8 cellular contexts compared by ENCODE assay signal in genomic region chr19:39390759-39391592, GRCh38. TPM values are rescaled to one million over a fixed set of nuclear protein-coding genes. Genes with fewer than 3 reads are reported as not detected.
DNase-seq lines count a peak whose midpoint lies in the region; ATAC-seq and TF ChIP-seq lines count a peak whose summit lies in the region.

MED29 (plus strand) TSS chr19:39391378; CDS start chr19:39391423, 45 bp downstream.
PAF1 (minus strand) TSS chr19:39391106; CDS start chr19:39390864, 242 bp downstream.

- H3K4me2 ChIP-seq in parathyroid adenoma (ENCODE audit: low read length): peak within 1 kb of the TSS; percentile 96

- H3K27me3 ChIP-seq in adipocyte (replicated peaks; ENCODE audit: control insufficient read depth, insufficient read depth, low read length): no peaks in the 10 kb centered on the region
- H3K27me3 ChIP-seq in cardiac muscle cell: no peaks in the 10 kb centered on the region
- H3K27me3 ChIP-seq in parathyroid adenoma (ENCODE audit: control insufficient read depth, insufficient read depth, low read length): no peaks in the 10 kb centered on the region
- no peaks in the 10 kb centered on the region for H3K27me3 ChIP-seq in tibial nerve

- H2AFZ ChIP-seq in parathyroid adenoma: peak within 1 kb of the TSS; percentile 88

- H3K9me3 ChIP-seq in adipocyte (ENCODE audit: control insufficient read depth, low read length): no peaks in the 10 kb centered on the region
- no peaks in the 10 kb centered on the region for H3K9me3 ChIP-seq in cardiac muscle cell (ENCODE audit: low read depth)
- H3K9me3 ChIP-seq in parathyroid adenoma (ENCODE audit: control insufficient read depth, low read length): no peaks in the 10 kb centered on the region
- H3K9me3 ChIP-seq in tibial nerve: no peaks in the 10 kb centered on the region

- 0% methylated on average over 46 to 49 of the region's 68 CpGs for WGBS in tibial nerve, 2 donors

- H3K79me2 ChIP-seq in parathyroid adenoma: peaks cover 15% of the 10 kb centered on the region

- peak; percentile 70 to 98 for TF ChIP-seq EP300 in tibial nerve (IDR thresholded peaks at IDR 0.05)

- H3K9ac ChIP-seq in adipocyte (ENCODE audit: low read length): peak within 1 kb of the TSS; percentile 99
- peak within 1 kb of the TSS; percentile 55 for H3K9ac ChIP-seq in parathyroid adenoma

- TF ChIP-seq CTCF in GM12875 (IDR thresholded peaks at IDR 0.05; ENCODE audit: borderline replicate concordance, insufficient read depth, low read depth, low read length) (no peak), cardiac muscle cell (IDR thresholded peaks at IDR 0.05; ENCODE audit: low read depth, low read length) (no peak), parathyroid adenoma (IDR thresholded peaks at IDR 0.05) (peak; percentile 13), tibial nerve (IDR thresholded peaks at IDR 0.05) (peak in 2 of 5 experiments; percentile 48 to 62)

- peaks cover 44% of the 10 kb centered on the region for H3K36me3 ChIP-seq in adipocyte (ENCODE audit: control insufficient read depth, insufficient read depth, low read length, severe bottlenecking)
- peaks cover 36% of the 10 kb centered on the region for H3K36me3 ChIP-seq in cardiac muscle cell
- H3K36me3 ChIP-seq in parathyroid adenoma (ENCODE audit: control insufficient read depth, insufficient read depth, low read length): no peaks in the 10 kb centered on the region
- H3K36me3 ChIP-seq in tibial nerve: peaks cover 0 to 68% (median 21%) of the 10 kb centered on the region in 3 donors

- H3K4me3 ChIP-seq in GM12875 (ENCODE audit: low read depth, low read length) (peak within 1 kb of the TSS; percentile 96), adipocyte (ENCODE audit: low read length) (peak within 1 kb of the TSS; percentile 98), cardiac muscle cell (peak within 1 kb of the TSS; percentile 92), parathyroid adenoma (ENCODE audit: low read depth, low read length) (peak within 1 kb of the TSS; percentile 94), tibial nerve (peak within 1 kb of the TSS; percentile 92 to 100 (median 98))

- H3K27ac ChIP-seq in cardiac muscle cell: peak within 1 kb of the TSS; percentile 94
- peak within 1 kb of the TSS; percentile 94 for H3K27ac ChIP-seq in parathyroid adenoma
- peak within 1 kb of the TSS; percentile 99 to 100 (median 100) for H3K27ac ChIP-seq in tibial nerve

- peak; percentile 96 for ATAC-seq in HG02798 (IDR thresholded peaks at IDR 0.05; ENCODE audit: poor library complexity, unreplicated experiment)

- peaks cover 19% of the 10 kb centered on the region for H3K4me1 ChIP-seq in adipocyte (ENCODE audit: control insufficient read depth, insufficient read depth, low read length)
- H3K4me1 ChIP-seq in cardiac muscle cell (ENCODE audit: low read depth): peaks cover 8% of the 10 kb centered on the region
- H3K4me1 ChIP-seq in parathyroid adenoma: peaks cover 13% of the 10 kb centered on the region
- peaks cover 0 to 42% (median 20%) of the 10 kb centered on the region in 4 donors for H3K4me1 ChIP-seq in tibial nerve

- DNase-seq in NCI-H1436 (lab: John Stamatoyannopoulos, UW) (peak; percentile 99), T follicular helper cell (ENCODE audit: low read depth) (peak; percentile 96), adipocyte (ENCODE audit: low read depth) (peak; percentile 100), cardiac muscle cell (ENCODE audit: low read depth in 1 of 2, low spot score in 1 of 2) (peak; percentile 99 to 100), tibial nerve (ENCODE audit: low spot score in 2 of 2) (peak; percentile 93 to 99)

- peak; percentile 80 to 92 for TF ChIP-seq POLR2A in tibial nerve (IDR thresholded peaks at IDR 0.05)

RNA-seq across cellular contexts. Expression of gene MED29, which starts in this region (rescaled TPM):
- total RNA-seq in cardiac muscle cell: 43.8 and 70.6 TPM in 2 replicates
- 59.6 and 67.3 TPM in 2 replicates for polyA plus RNA-seq in cardiac muscle cell
- total RNA-seq in tibial nerve: 10 to 100 TPM; 32.9 to 52.5 (median 37.6) TPM

RNA-seq across cellular contexts. Expression of gene PAF1, which starts in this region (rescaled TPM):
- total RNA-seq in cardiac muscle cell (61.9 and 62.2 TPM in 2 replicates), tibial nerve (10 to 100 TPM; 30.8 to 48.3 (median 44.3) TPM)
- 64.4 and 78.3 TPM in 2 replicates for polyA plus RNA-seq in cardiac muscle cell

Comparison
In these comparisons a context has a peak if more than half of its experiments do, and no peak if none do; other contexts are left out.
1. Peak in every context shown above with its lines: DNase-seq, ATAC-seq, H3K4me3 ChIP-seq and H3K27ac ChIP-seq.